Comparison of ENCODE assay signal across 8 cellular contexts in the genomic region with DNA sequence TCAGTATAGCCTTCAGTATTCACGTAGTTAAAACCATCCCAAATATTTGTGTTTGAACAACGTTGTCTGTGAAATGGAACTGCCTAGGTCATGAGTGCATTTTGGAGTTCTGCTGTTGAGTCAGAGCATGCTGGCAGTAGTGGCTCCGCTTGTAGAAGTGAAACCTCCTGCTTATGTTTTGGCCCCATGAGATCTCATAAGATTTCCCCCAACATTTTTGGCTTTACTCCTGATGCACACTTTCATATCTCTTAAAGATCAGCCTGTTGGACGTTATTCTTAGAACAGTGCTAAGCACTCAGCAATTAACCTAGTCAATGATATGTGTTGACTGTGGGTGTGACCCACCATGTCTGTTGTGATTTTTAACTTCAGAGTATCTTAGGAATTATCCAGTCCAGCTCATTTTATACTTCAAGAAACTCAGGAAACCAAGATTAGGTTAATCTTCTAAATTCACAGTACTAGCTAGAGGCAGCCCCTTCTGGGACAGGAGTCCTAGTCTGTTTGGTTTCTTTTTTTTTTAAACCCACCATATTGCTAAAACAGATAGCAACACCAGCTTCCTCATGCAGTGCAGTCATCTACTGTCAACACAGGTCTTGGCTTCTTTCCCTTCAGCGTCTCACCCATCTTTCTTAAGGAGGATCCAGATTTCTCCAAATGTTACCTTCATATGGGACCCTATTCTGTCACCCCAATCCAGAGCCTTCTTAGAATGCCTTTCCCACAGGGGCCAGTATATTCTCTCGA. TPM values are rescaled to one million over a fixed set of nuclear protein-coding genes. Genes with fewer than 3 reads are reported as not detected.
A peak's percentile ranks its signal among the peaks of the same experiment; 100 is the strongest.
DNase-seq lines count a peak whose midpoint lies in the region; ATAC-seq and TF ChIP-seq lines count a peak whose summit lies in the region.

No MANE protein-coding gene starts in this region.

- H3K27ac ChIP-seq in fibroblast of lung (ENCODE audit: insufficient read depth, low read length): no peak overlapping the region
- H3K27ac ChIP-seq in SJCRH30: no peak overlapping the region

- no peaks in the 10 kb centered on the region for H4K20me1 ChIP-seq in fibroblast of lung (ENCODE audit: control insufficient read depth, extremely low read depth, insufficient read depth, low read length)

- peaks cover 4% of the 10 kb centered on the region for H3K79me2 ChIP-seq in fibroblast of lung (ENCODE audit: control insufficient read depth, insufficient read depth, low read length)

- H3K9me3 ChIP-seq in fibroblast of lung (ENCODE audit: control insufficient read depth, insufficient read depth, low read depth, low read length): no peaks in the 10 kb centered on the region
- no peaks in the 10 kb centered on the region for H3K9me3 ChIP-seq in SJCRH30 (replicated peaks)

- peak; percentile 92 for ATAC-seq in GM19372 (IDR thresholded peaks at IDR 0.05; ENCODE audit: low read depth, unreplicated experiment)
- peak; percentile 93 for ATAC-seq in HG03159 (IDR thresholded peaks at IDR 0.05; ENCODE audit: unreplicated experiment)

- peak; percentile 14 for DNase-seq in CMK (ENCODE audit: low read depth)
- peak; percentile 12 to 27 for DNase-seq in fibroblast of lung (ENCODE audit: low read depth in 2 of 2)
- DNase-seq in anterior cingulate cortex (lab: John Stamatoyannopoulos, UW): no peak
- no peak for DNase-seq in SJCRH30
- no peak for DNase-seq in NCI-H2029 (lab: John Stamatoyannopoulos, UW)
- no peak for DNase-seq in activated effector memory CD4-positive, alpha-beta T cell treated with Interleukin-2 at 50 U/mL for 16 hours

- no peaks in the 10 kb centered on the region for H3K27me3 ChIP-seq in fibroblast of lung (ENCODE audit: control insufficient read depth, insufficient read depth, low read length)
- no peaks in the 10 kb centered on the region for H3K27me3 ChIP-seq in SJCRH30

- H3K4me2 ChIP-seq in fibroblast of lung (ENCODE audit: extremely low read depth, insufficient read depth, low read length): peak overlapping the region; percentile 33

- H3K4me1 ChIP-seq in fibroblast of lung (ENCODE audit: control insufficient read depth, extremely low read depth, insufficient read depth, low read length) (peaks cover 2% of the 10 kb centered on the region), SJCRH30 (no peaks in the 10 kb centered on the region)

- H2AFZ ChIP-seq in fibroblast of lung (ENCODE audit: low read length): no peak overlapping the region

- no peak overlapping the region for H3K4me3 ChIP-seq in fibroblast of lung (replicated peaks in 1 of 4; ENCODE audit: control extremely low read depth in 1 of 4, insufficient read depth in 1 of 4, low read depth in 3 of 4, low read length in 4 of 4)
- H3K4me3 ChIP-seq in SJCRH30: no peak overlapping the region

- TF ChIP-seq CTCF in fibroblast of lung (conservative IDR thresholded peaks at IDR 0.05 in 1 of 2, IDR thresholded peaks at IDR 0.05 in 1 of 2; ENCODE audit: low read depth in 1 of 2, low read length in 2 of 2): no peak

- H3K36me3 ChIP-seq in fibroblast of lung (ENCODE audit: control insufficient read depth, insufficient read depth, low read length) (peaks cover 3% of the 10 kb centered on the region), SJCRH30 (peaks cover 9% of the 10 kb centered on the region)

- no peak overlapping the region for H3K9ac ChIP-seq in fibroblast of lung (ENCODE audit: insufficient read depth, low read length)

RNA-seq across cellular contexts. Expression of a gene that starts 26.2 kb away (rescaled TPM):
- 29.8 and 35.0 TPM in 2 replicates for total RNA-seq in fibroblast of lung
- polyA plus RNA-seq in fibroblast of lung: 14.8 and 31.4 TPM in 2 replicates
- polyA plus RNA-seq in fibroblast of lung (2012): 15.6 and 28.8 TPM in 2 replicates
- polyA minus RNA-seq in fibroblast of lung (ENCODE audit: low replicate concordance): 25.7 and 41.0 TPM in 2 replicates
- 26.8 and 28.9 TPM in 2 replicates for total RNA-seq in SJCRH30 (2014; rRNA removed; shearing (Covaris generic))

Comparison
In these comparisons a context has a peak if more than half of its experiments do, and no peak if none do; other contexts are left out.
1. DNase-seq: peak in CMK (single experiment) and fibroblast of lung (2 of 2); none in anterior cingulate cortex (0 of 58), SJCRH30 (0 of 2), NCI-H2029 (single experiment) and activated effector memory CD4-positive, alpha-beta T cell treated with Interleukin-2 at 50 U/mL for 16 hours (single experiment).